Comparison of ENCODE assay signal across 1 cellular context in the genomic region with DNA sequence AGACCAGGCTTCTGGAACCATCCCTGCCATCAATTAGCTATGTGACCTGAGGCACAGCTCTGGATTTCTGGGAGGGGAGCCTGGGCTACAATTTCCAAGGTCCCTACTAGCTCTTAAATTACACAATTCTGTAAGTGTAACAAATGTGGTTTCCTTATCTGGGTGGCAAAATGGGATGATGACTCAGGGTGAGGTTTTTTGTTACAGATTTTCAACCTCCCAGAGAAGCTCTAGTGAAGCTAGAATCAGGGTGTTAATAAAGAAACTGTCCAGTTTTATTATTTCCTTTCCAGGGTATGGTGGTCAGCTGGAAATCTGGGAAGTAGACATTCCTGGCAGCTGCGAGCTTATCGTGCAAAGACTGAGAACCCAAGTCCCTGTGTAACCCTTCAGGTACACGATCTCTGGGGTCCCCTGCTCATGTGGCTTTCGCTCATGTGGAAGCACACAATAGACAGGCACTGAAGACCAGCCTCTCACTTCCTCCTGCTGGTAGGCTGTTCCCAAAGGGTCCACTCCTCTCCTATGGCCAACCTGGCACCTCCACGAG.
TF ChIP-seq lines count a peak whose summit lies in the region.

No MANE protein-coding gene starts in this region.

TF ChIP-seq in SK-N-SH, 30 proteins besides CTCF, POLR2A, EP300 and RAD21 (continued from another document):
- no peak for TF ChIP-seq NFIC (IDR thresholded peaks at IDR 0.05; ENCODE audit: borderline replicate concordance)
- no peak for TF ChIP-seq GATA2 (CRISPR knock-in tag; IDR thresholded peaks at IDR 0.05)
- no peak for TF ChIP-seq YY1 (IDR thresholded peaks at IDR 0.05; ENCODE audit: low read depth)
- TF ChIP-seq FOXJ3 (CRISPR knock-in tag; IDR thresholded peaks at IDR 0.05) = no peak
- TF ChIP-seq MEF2A (IDR thresholded peaks at IDR 0.05; ENCODE audit: borderline replicate concordance, low read depth) = no peak
- no peak; the same call in 1 of the 2 replicates for TF ChIP-seq TCF12 (IDR thresholded peaks at IDR 0.05)
- TF ChIP-seq REST (IDR thresholded peaks at IDR 0.05; ENCODE audit: low read depth, low read length) = no peak
